Comparison of ENCODE assay signal across 2 cellular contexts in the genomic region with DNA sequence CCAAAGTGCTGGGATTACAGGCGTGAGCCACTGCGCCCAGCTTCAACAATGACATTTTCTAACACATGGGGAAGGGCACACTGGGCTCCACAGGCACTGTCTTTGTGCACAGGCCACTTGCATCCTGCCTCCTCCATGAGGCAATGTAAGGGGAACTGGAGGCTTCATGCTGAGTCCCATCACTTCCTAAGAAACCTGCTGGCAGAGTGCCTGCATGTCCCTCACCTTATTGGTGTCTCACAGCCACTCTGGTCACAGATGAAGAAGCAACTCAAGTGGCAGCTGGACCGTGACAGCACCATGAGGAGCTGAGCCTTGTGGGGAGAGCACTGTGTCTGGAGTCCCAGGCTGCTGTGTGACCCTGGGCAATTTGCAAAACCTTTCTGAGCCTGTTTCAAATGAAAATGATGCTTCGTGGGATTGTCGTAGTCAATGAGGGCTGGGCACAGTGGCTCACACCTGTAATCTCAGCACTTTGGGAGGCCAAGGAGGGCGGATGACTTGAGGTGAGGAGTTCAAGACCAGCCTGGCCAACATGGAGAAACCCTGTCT.
TF ChIP-seq lines count a peak whose summit lies in the region.

No MANE protein-coding gene starts in this region.

TF ChIP-seq in HEK293, 187 proteins besides CTCF, POLR2A, EP300 and RAD21:
- TF ChIP-seq ZIC2 (tag by site-specific recombination; IDR thresholded peaks at IDR 0.05) (0 out of 2 replicates have a peak, but pooled peaks have one; percentile 16), ZNF510 (tag by site-specific recombination; IDR thresholded peaks at IDR 0.05; ENCODE audit: insufficient replicate concordance) (no peak), ZNF768 (tag by site-specific recombination; IDR thresholded peaks at IDR 0.05) (peak; percentile 77; the same call in 1 of the 2 replicates)

TF ChIP-seq in K562, 482 proteins besides CTCF, POLR2A, EP300 and RAD21:
- TF ChIP-seq MAFK (IDR thresholded peaks at IDR 0.05; ENCODE audit: low read length) (no peak), RUNX1 (IDR thresholded peaks at IDR 0.05; ENCODE audit: low read depth) (no peak), CBX1 (IDR thresholded peaks at IDR 0.05; ENCODE audit: low read depth) (peak; percentile 83; the same call in 1 of the 2 replicates), NBN (IDR thresholded peaks at IDR 0.05; ENCODE audit: low read depth) (no peak), WHSC1 (IDR thresholded peaks at IDR 0.05; ENCODE audit: low read length) (no peak), BCOR (IDR thresholded peaks at IDR 0.05) (peak; percentile 98), CHD2 (IDR thresholded peaks at IDR 0.05; ENCODE audit: low read depth, low read length) (no peak), CBX3 (IDR thresholded peaks at IDR 0.05; ENCODE audit: borderline replicate concordance in 1 of 2, low read length in 2 of 2) (peak in 1 of 2 experiments; percentile 28; a peak in 1 of 3 replicates), GABPB2 (CRISPR knock-in tag; conservative IDR thresholded peaks at IDR 0.05) (no peak), ZNF830 (CRISPR knock-in tag; IDR thresholded peaks at IDR 0.05) (no peak), SMARCA5 (IDR thresholded peaks at IDR 0.05) (peak; percentile 88), DACH1 (IDR thresholded peaks at IDR 0.05; ENCODE audit: partially characterized antibody) (no peak), ZFP36 (IDR thresholded peaks at IDR 0.05; ENCODE audit: low read depth, low read length, partially characterized antibody) (peak; percentile 66), PRMT5 (CRISPR knock-in tag; IDR thresholded peaks at IDR 0.05) (no peak), ARID2 (IDR thresholded peaks at IDR 0.05) (no peak), SPI1 (IDR thresholded peaks at IDR 0.05; ENCODE audit: borderline replicate concordance, low read depth, low read length) (no peak), NR2F6 (CRISPR knock-in tag; IDR thresholded peaks at IDR 0.05) (no peak), TGIF2 (CRISPR knock-in tag; IDR thresholded peaks at IDR 0.05) (no peak), MAZ (CRISPR knock-in tag; conservative IDR thresholded peaks at IDR 0.05 in 1 of 2, IDR thresholded peaks at IDR 0.05 in 1 of 2) (no peak), ZNF311 (CRISPR knock-in tag; IDR thresholded peaks at IDR 0.05) (no peak), ZKSCAN8 (CRISPR knock-in tag; IDR thresholded peaks at IDR 0.05) (no peak), KDM1A (IDR thresholded peaks at IDR 0.05) (peak; percentile 74 to 83), KHSRP (IDR thresholded peaks at IDR 0.05) (no peak), CHD4 (IDR thresholded peaks at IDR 0.05; ENCODE audit: insufficient read depth, insufficient replicate concordance, low read depth, low read length, poor library complexity, severe bottlenecking) (peak; percentile 34), ZNF586 (CRISPR knock-in tag; conservative IDR thresholded peaks at IDR 0.05) (no peak), HDAC2 (IDR thresholded peaks at IDR 0.05) (peak; percentile 51; the same call in 1 of the 2 replicates), OTX1 (CRISPR knock-in tag; IDR thresholded peaks at IDR 0.05) (no peak), ZNF224 (CRISPR knock-in tag; IDR thresholded peaks at IDR 0.05) (no peak), TEAD4 (IDR thresholded peaks at IDR 0.05; ENCODE audit: low read length) (no peak), TEAD4 (CRISPR knock-in tag; IDR thresholded peaks at IDR 0.05; ENCODE audit: borderline replicate concordance) (no peak), MED1 (CRISPR knock-in tag; IDR thresholded peaks at IDR 0.05; ENCODE audit: borderline replicate concordance) (no peak), ADNP (tag; IDR thresholded peaks at IDR 0.05) (peak; percentile 91), ZNF695 (CRISPR knock-in tag; IDR thresholded peaks at IDR 0.05) (no peak), RBM25 (IDR thresholded peaks at IDR 0.05; ENCODE audit: low read depth, low read length, severe bottlenecking) (peak; percentile 78), FOXJ3 (CRISPR knock-in tag; IDR thresholded peaks at IDR 0.05) (no peak), MYBL2 (IDR thresholded peaks at IDR 0.05; ENCODE audit: low read depth) (no peak), MYBL2 (CRISPR knock-in tag; IDR thresholded peaks at IDR 0.05; ENCODE audit: borderline replicate concordance) (no peak), PHF20 (IDR thresholded peaks at IDR 0.05; ENCODE audit: partially characterized antibody) (peak; percentile 44), CSDE1 (IDR thresholded peaks at IDR 0.05) (no peak)
- TF ChIP-seq, protein P1, sequence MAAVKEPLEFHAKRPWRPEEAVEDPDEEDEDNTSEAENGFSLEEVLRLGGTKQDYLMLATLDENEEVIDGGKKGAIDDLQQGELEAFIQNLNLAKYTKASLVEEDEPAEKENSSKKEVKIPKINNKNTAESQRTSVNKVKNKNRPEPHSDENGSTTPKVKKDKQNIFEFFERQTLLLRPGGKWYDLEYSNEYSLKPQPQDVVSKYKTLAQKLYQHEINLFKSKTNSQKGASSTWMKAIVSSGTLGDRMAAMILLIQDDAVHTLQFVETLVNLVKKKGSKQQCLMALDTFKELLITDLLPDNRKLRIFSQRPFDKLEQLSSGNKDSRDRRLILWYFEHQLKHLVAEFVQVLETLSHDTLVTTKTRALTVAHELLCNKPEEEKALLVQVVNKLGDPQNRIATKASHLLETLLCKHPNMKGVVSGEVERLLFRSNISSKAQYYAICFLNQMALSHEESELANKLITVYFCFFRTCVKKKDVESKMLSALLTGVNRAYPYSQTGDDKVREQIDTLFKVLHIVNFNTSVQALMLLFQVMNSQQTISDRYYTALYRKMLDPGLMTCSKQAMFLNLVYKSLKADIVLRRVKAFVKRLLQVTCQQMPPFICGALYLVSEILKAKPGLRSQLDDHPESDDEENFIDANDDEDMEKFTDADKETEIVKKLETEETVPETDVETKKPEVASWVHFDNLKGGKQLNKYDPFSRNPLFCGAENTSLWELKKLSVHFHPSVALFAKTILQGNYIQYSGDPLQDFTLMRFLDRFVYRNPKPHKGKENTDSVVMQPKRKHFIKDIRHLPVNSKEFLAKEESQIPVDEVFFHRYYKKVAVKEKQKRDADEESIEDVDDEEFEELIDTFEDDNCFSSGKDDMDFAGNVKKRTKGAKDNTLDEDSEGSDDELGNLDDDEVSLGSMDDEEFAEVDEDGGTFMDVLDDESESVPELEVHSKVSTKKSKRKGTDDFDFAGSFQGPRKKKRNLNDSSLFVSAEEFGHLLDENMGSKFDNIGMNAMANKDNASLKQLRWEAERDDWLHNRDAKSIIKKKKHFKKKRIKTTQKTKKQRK (IDR thresholded peaks at IDR 0.05; ENCODE audit: borderline replicate concordance, low read depth, low read length) = no peak
- TF ChIP-seq, protein P2, sequence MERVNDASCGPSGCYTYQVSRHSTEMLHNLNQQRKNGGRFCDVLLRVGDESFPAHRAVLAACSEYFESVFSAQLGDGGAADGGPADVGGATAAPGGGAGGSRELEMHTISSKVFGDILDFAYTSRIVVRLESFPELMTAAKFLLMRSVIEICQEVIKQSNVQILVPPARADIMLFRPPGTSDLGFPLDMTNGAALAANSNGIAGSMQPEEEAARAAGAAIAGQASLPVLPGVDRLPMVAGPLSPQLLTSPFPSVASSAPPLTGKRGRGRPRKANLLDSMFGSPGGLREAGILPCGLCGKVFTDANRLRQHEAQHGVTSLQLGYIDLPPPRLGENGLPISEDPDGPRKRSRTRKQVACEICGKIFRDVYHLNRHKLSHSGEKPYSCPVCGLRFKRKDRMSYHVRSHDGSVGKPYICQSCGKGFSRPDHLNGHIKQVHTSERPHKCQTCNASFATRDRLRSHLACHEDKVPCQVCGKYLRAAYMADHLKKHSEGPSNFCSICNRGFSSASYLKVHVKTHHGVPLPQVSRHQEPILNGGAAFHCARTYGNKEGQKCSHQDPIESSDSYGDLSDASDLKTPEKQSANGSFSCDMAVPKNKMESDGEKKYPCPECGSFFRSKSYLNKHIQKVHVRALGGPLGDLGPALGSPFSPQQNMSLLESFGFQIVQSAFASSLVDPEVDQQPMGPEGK (CRISPR knock-in tag; IDR thresholded peaks at IDR 0.05; ENCODE audit: borderline replicate concordance) = no peak
- TF ChIP-seq, protein P3, sequence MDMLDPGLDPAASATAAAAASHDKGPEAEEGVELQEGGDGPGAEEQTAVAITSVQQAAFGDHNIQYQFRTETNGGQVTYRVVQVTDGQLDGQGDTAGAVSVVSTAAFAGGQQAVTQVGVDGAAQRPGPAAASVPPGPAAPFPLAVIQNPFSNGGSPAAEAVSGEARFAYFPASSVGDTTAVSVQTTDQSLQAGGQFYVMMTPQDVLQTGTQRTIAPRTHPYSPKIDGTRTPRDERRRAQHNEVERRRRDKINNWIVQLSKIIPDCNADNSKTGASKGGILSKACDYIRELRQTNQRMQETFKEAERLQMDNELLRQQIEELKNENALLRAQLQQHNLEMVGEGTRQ (CRISPR knock-in tag; IDR thresholded peaks at IDR 0.05) = no peak
- TF ChIP-seq, protein P4, sequence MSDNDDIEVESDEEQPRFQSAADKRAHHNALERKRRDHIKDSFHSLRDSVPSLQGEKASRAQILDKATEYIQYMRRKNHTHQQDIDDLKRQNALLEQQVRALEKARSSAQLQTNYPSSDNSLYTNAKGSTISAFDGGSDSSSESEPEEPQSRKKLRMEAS (CRISPR knock-in tag; IDR thresholded peaks at IDR 0.05) = peak; percentile 31; the same call in 1 of the 2 replicates
- TF ChIP-seq, protein P5, sequence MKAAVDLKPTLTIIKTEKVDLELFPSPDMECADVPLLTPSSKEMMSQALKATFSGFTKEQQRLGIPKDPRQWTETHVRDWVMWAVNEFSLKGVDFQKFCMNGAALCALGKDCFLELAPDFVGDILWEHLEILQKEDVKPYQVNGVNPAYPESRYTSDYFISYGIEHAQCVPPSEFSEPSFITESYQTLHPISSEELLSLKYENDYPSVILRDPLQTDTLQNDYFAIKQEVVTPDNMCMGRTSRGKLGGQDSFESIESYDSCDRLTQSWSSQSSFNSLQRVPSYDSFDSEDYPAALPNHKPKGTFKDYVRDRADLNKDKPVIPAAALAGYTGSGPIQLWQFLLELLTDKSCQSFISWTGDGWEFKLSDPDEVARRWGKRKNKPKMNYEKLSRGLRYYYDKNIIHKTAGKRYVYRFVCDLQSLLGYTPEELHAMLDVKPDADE (conservative IDR thresholded peaks at IDR 0.05; ENCODE audit: control insufficient read depth, low read depth, low read length) = no peak
